In genomic region chr5:53542917-53543316, GRCh38 we compare ENCODE assay signal across 23 cellular contexts.
"Had no signal": no experiment of that assay in that cellular context is flagged by ENCODE, and none has a peak within 500 bp of the region (broad histone marks: within the 10 kb centered on the region; RNA-seq: fewer than 3 reads in every experiment).

No MANE protein-coding gene starts in this region.

- H3K36me3 ChIP-seq: heart right ventricle, ovary, prostate gland, right atrium auricular region, tibial artery had no signal

- H3K4me3 Mint-ChIP-seq: activated CD8-positive, alpha-beta T cell treated with anti-CD3 and anti-CD28 coated beads, Interleukin-2, amount 10 ng/mL, durations not matched to agents 7 days and 5 days; activated naive CD8-positive, alpha-beta T cell treated with anti-CD3 and anti-CD28 coated beads, Interleukin-2, amount 50 U/mL, for 24 hours; activated T-helper 1 cell treated with anti-CD3 and anti-CD28 coated beads, Interleukin-12 subunit alpha, Interleukin-12 subunit beta, Interleukin-2, Interleukin-4 antibody, amounts not matched to agents 30 ng/mL and 10 ng/mL and 1 ng/mL, durations not matched to agents 14 hours and 24 hours and 36 hours; brain; dendritic cell treated with granulocyte-macrophage colony-stimulating factor and Interleukin-4, amounts not matched to agents 40 ng/mL and 50 ng/mL, for 4 days; naive thymus-derived CD4-positive, alpha-beta T cell; stimulated activated naive CD8-positive, alpha-beta T cell treated with anti-CD3 and anti-CD28 coated beads, Interleukin-15, Interleukin-2, amounts not matched to agents 100 ng/mL and 50 ng/mL, for 24 hours had no signal

- H3K4me1 ChIP-seq: heart right ventricle, prostate gland, right atrium auricular region, tibial artery had no signal

- H3K27me3 ChIP-seq: right atrium auricular region, tibial artery had no signal

- H3K4me1 Mint-ChIP-seq: activated naive CD8-positive, alpha-beta T cell treated with anti-CD3 and anti-CD28 coated beads, Interleukin-2, amount 50 U/mL, for 24 hours; naive thymus-derived CD4-positive, alpha-beta T cell had no signal

- H3K36me3 Mint-ChIP-seq: brain; naive thymus-derived CD4-positive, alpha-beta T cell had no signal

- H3K27me3 Mint-ChIP-seq: brain; dendritic cell treated with granulocyte-macrophage colony-stimulating factor and Interleukin-4, amounts not matched to agents 40 ng/mL and 50 ng/mL, for 4 days had no signal

- H3K9me3 Mint-ChIP-seq: activated T-helper 1 cell treated with anti-CD3 and anti-CD28 coated beads, Interleukin-12 subunit alpha, Interleukin-12 subunit beta, Interleukin-2, Interleukin-4 antibody, amounts not matched to agents 30 ng/mL and 10 ng/mL and 1 ng/mL, durations not matched to agents 14 hours and 24 hours and 36 hours had no signal

- H3K27ac ChIP-seq: heart right ventricle, ovary, prostate gland, right atrium auricular region, tibial artery had no signal

- H3K27ac Mint-ChIP-seq: activated CD8-positive, alpha-beta T cell treated with anti-CD3 and anti-CD28 coated beads, Interleukin-2, amount 10 ng/mL, durations not matched to agents 7 days and 5 days; activated naive CD8-positive, alpha-beta T cell treated with anti-CD3 and anti-CD28 coated beads, Interleukin-2, amount 50 U/mL, for 24 hours; activated T-helper 1 cell treated with anti-CD3 and anti-CD28 coated beads, Interleukin-12 subunit alpha, Interleukin-12 subunit beta, Interleukin-2, Interleukin-4 antibody, amounts not matched to agents 30 ng/mL and 10 ng/mL and 1 ng/mL, durations not matched to agents 14 hours and 24 hours and 36 hours; brain; dendritic cell treated with granulocyte-macrophage colony-stimulating factor and Interleukin-4, amounts not matched to agents 40 ng/mL and 50 ng/mL, for 4 days; naive thymus-derived CD4-positive, alpha-beta T cell; stimulated activated naive CD8-positive, alpha-beta T cell treated with anti-CD3 and anti-CD28 coated beads, Interleukin-15, Interleukin-2, amounts not matched to agents 100 ng/mL and 50 ng/mL, for 24 hours had no signal

- H3K4me3 ChIP-seq: heart right ventricle, lung, ovary, prostate gland, right atrium auricular region, tibial artery had no signal

- DNase-seq: activated CD4-positive, alpha-beta T cell treated with anti-CD3 and anti-CD28 coated beads, Interleukin-2, amount 50 U/mL, for 1 hour; activated CD8-positive, alpha-beta T cell treated with anti-CD3 and anti-CD28 coated beads, Interleukin-2, amount 10 ng/mL, durations not matched to agents 7 days and 5 days; activated gamma-delta T cell; activated naive CD4-positive, alpha-beta T cell treated with anti-CD3 and anti-CD28 coated beads, Interleukin-2, amount 50 U/mL, for 16 hours; activated naive CD8-positive, alpha-beta T cell treated with anti-CD3 and anti-CD28 coated beads, Interleukin-2, amount 50 U/mL, for 24 hours; anterior cingulate cortex; effector CD4-positive, alpha-beta T cell; heart right ventricle; kidney; naive thymus-derived CD4-positive, alpha-beta T cell; ovary; stimulated activated CD4-positive, alpha-beta T cell treated with anti-CD3 and anti-CD28 coated beads, Interleukin-12 subunit alpha, Interleukin-12 subunit beta, amount 100 ng/mL, for 4 hours; stimulated activated CD4-positive, alpha-beta T cell treated with anti-CD3 and anti-CD28 coated beads, Interleukin-4, amount 100 ng/mL, for 4 hours; substantia nigra; tibial artery had no signal

- ATAC-seq: activated CD4-positive, CD25-positive, alpha-beta regulatory T cell treated with anti-CD3 and anti-CD28 coated beads, Interleukin-2, amount 50 U/mL, for 24 hours; activated CD8-positive, alpha-beta T cell treated with anti-CD3 and anti-CD28 coated beads, Interleukin-2, amount 10 ng/mL, durations not matched to agents 7 days and 5 days; activated naive CD8-positive, alpha-beta T cell treated with anti-CD3 and anti-CD28 coated beads, Interleukin-2, amount 50 U/mL, for 24 hours; heart right ventricle; naive thymus-derived CD4-positive, alpha-beta T cell had no signal

- H3K9me3 ChIP-seq: ovary, prostate gland, right atrium auricular region, tibial artery had no signal
